1 cellular context compared by ENCODE assay signal in the genomic region with DNA sequence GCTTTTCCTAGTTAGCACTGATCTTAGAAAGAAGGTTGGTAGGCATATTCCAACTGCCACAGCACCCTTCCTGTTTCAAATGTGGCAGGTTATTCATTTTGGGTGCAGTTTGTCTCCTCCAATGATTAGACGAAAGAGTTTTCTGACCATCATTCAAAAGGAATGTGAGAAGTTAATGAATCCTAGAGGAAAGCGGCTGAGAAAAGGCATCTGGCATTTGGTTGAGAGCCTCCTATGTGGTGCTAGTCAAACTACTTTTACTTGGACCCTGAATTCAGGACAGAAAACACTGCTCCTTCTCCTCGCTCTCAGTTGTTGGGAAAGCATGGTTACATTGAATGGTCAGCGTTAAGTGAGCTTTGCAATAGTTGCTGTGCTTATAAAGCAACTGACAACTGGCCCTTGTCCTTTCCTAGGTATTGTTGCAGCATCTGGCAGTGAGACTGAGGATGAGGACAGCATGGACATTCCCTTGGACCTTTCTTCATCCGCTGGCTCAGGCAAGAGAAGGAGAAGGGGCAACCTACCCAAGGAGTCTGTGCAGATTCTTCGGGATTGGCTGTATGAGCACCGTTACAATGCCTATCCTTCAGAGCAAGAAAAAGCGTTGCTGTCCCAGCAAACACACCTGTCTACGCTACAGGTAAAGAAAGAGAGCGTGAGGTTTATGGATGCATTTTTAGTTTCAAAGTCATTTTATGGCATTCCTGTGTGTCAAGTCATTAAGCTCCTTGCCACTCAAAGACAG.
TF ChIP-seq lines count a peak whose summit lies in the region.

No MANE protein-coding gene starts in this region.

TF ChIP-seq in HepG2, 621 proteins besides CTCF, POLR2A, EP300 and RAD21 (continues in another document):
- TF ChIP-seq TBL1XR1 (IDR thresholded peaks at IDR 0.05; ENCODE audit: borderline replicate concordance, low read length, partially characterized antibody) (no peak), KLF15 (CRISPR knock-in tag; IDR thresholded peaks at IDR 0.05; ENCODE audit: borderline replicate concordance) (no peak), ZNF883 (CRISPR knock-in tag; IDR thresholded peaks at IDR 0.05; ENCODE audit: not compliant biosample characterization) (no peak), AGO2 (optimal IDR thresholded peaks at IDR 0.05; ENCODE audit: low read depth, low read length) (no peak), KMT2B (CRISPR knock-in tag; IDR thresholded peaks at IDR 0.05) (0 out of 2 replicates have a peak, but pooled peaks have one; percentile 37), NCOA5 (CRISPR knock-in tag; IDR thresholded peaks at IDR 0.05) (no peak), NKX3-1 (CRISPR knock-in tag; IDR thresholded peaks at IDR 0.05) (no peak), GTF2F1 (IDR thresholded peaks at IDR 0.05; ENCODE audit: low read length) (no peak), PHF5A (CRISPR knock-in tag; IDR thresholded peaks at IDR 0.05; ENCODE audit: low read depth, unreplicated experiment) (no peak), TCF12 (IDR thresholded peaks at IDR 0.05) (no peak), TCF12 (CRISPR knock-in tag; IDR thresholded peaks at IDR 0.05) (no peak), TAF1 (CRISPR knock-in tag; IDR thresholded peaks at IDR 0.05) (peak; percentile 24; the same call in 1 of the 2 replicates), ETV5 (CRISPR knock-in tag; IDR thresholded peaks at IDR 0.05; ENCODE audit: borderline replicate concordance) (no peak), TBX2 (CRISPR knock-in tag; IDR thresholded peaks at IDR 0.05; ENCODE audit: borderline replicate concordance) (0 out of 2 replicates have a peak, but pooled peaks have one; percentile 3), PTBP1 (IDR thresholded peaks at IDR 0.05; ENCODE audit: low read depth, low read length, poor library complexity, severe bottlenecking) (no peak), HMG20A (CRISPR knock-in tag; IDR thresholded peaks at IDR 0.05; ENCODE audit: borderline replicate concordance) (no peak), ZNF550 (CRISPR knock-in tag; IDR thresholded peaks at IDR 0.05; ENCODE audit: borderline replicate concordance) (no peak), ZSCAN22 (CRISPR knock-in tag; IDR thresholded peaks at IDR 0.05) (no peak), ZNF446 (CRISPR knock-in tag; IDR thresholded peaks at IDR 0.05) (no peak), HNRNPLL (IDR thresholded peaks at IDR 0.05; ENCODE audit: low read depth, low read length, poor library complexity, severe bottlenecking) (no peak), ZNF615 (CRISPR knock-in tag; IDR thresholded peaks at IDR 0.05; ENCODE audit: borderline replicate concordance) (no peak), RAD51 (IDR thresholded peaks at IDR 0.05; ENCODE audit: borderline replicate concordance) (no peak), KLF13 (CRISPR knock-in tag; IDR thresholded peaks at IDR 0.05) (no peak), TARDBP (CRISPR knock-in tag; IDR thresholded peaks at IDR 0.05) (no peak), SP1 (IDR thresholded peaks at IDR 0.05) (no peak), SP1 (CRISPR knock-in tag; IDR thresholded peaks at IDR 0.05) (no peak), ZNF850 (CRISPR knock-in tag; conservative IDR thresholded peaks at IDR 0.05) (no peak), RBM22 (optimal IDR thresholded peaks at IDR 0.05; ENCODE audit: low read length) (peak; percentile 93), ZBTB20 (CRISPR knock-in tag; IDR thresholded peaks at IDR 0.05; ENCODE audit: borderline replicate concordance, low read depth) (no peak)
- TF ChIP-seq, protein P1, sequence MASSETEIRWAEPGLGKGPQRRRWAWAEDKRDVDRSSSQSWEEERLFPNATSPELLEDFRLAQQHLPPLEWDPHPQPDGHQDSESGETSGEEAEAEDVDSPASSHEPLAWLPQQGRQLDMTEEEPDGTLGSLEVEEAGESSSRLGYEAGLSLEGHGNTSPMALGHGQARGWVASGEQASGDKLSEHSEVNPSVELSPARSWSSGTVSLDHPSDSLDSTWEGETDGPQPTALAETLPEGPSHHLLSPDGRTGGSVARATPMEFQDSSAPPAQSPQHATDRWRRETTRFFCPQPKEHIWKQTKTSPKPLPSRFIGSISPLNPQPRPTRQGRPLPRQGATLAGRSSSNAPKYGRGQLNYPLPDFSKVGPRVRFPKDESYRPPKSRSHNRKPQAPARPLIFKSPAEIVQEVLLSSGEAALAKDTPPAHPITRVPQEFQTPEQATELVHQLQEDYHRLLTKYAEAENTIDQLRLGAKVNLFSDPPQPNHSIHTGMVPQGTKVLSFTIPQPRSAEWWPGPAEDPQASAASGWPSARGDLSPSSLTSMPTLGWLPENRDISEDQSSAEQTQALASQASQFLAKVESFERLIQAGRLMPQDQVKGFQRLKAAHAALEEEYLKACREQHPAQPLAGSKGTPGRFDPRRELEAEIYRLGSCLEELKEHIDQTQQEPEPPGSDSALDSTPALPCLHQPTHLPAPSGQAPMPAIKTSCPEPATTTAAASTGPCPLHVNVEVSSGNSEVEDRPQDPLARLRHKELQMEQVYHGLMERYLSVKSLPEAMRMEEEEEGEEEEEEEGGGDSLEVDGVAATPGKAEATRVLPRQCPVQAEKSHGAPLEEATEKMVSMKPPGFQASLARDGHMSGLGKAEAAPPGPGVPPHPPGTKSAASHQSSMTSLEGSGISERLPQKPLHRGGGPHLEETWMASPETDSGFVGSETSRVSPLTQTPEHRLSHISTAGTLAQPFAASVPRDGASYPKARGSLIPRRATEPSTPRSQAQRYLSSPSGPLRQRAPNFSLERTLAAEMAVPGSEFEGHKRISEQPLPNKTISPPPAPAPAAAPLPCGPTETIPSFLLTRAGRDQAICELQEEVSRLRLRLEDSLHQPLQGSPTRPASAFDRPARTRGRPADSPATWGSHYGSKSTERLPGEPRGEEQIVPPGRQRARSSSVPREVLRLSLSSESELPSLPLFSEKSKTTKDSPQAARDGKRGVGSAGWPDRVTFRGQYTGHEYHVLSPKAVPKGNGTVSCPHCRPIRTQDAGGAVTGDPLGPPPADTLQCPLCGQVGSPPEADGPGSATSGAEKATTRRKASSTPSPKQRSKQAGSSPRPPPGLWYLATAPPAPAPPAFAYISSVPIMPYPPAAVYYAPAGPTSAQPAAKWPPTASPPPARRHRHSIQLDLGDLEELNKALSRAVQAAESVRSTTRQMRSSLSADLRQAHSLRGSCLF (CRISPR knock-in tag; IDR thresholded peaks at IDR 0.05; ENCODE audit: borderline replicate concordance): no peak
- TF ChIP-seq, protein P2, sequence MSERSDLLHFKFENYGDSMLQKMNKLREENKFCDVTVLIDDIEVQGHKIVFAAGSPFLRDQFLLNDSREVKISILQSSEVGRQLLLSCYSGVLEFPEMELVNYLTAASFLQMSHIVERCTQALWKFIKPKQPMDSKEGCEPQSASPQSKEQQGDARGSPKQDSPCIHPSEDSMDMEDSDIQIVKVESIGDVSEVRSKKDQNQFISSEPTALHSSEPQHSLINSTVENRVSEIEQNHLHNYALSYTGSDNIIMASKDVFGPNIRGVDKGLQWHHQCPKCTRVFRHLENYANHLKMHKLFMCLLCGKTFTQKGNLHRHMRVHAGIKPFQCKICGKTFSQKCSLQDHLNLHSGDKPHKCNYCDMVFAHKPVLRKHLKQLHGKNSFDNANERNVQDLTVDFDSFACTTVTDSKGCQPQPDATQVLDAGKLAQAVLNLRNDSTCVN (CRISPR knock-in tag; IDR thresholded peaks at IDR 0.05; ENCODE audit: borderline replicate concordance): 0 out of 2 replicates have a peak, but pooled peaks have one; percentile 41
- TF ChIP-seq, protein P3, sequence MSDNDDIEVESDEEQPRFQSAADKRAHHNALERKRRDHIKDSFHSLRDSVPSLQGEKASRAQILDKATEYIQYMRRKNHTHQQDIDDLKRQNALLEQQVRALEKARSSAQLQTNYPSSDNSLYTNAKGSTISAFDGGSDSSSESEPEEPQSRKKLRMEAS (IDR thresholded peaks at IDR 0.05): no peak
- TF ChIP-seq, protein P4, sequence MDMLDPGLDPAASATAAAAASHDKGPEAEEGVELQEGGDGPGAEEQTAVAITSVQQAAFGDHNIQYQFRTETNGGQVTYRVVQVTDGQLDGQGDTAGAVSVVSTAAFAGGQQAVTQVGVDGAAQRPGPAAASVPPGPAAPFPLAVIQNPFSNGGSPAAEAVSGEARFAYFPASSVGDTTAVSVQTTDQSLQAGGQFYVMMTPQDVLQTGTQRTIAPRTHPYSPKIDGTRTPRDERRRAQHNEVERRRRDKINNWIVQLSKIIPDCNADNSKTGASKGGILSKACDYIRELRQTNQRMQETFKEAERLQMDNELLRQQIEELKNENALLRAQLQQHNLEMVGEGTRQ (IDR thresholded peaks at IDR 0.05; ENCODE audit: low read depth, low read length): no peak
- TF ChIP-seq, protein P4 (CRISPR knock-in tag; IDR thresholded peaks at IDR 0.05; ENCODE audit: borderline replicate concordance): no peak
- TF ChIP-seq, protein P5, sequence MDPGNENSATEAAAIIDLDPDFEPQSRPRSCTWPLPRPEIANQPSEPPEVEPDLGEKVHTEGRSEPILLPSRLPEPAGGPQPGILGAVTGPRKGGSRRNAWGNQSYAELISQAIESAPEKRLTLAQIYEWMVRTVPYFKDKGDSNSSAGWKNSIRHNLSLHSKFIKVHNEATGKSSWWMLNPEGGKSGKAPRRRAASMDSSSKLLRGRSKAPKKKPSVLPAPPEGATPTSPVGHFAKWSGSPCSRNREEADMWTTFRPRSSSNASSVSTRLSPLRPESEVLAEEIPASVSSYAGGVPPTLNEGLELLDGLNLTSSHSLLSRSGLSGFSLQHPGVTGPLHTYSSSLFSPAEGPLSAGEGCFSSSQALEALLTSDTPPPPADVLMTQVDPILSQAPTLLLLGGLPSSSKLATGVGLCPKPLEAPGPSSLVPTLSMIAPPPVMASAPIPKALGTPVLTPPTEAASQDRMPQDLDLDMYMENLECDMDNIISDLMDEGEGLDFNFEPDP (CRISPR knock-in tag; conservative IDR thresholded peaks at IDR 0.05): 0 out of 2 replicates have a peak, but pooled peaks have one; percentile 55
- TF ChIP-seq, protein P6, sequence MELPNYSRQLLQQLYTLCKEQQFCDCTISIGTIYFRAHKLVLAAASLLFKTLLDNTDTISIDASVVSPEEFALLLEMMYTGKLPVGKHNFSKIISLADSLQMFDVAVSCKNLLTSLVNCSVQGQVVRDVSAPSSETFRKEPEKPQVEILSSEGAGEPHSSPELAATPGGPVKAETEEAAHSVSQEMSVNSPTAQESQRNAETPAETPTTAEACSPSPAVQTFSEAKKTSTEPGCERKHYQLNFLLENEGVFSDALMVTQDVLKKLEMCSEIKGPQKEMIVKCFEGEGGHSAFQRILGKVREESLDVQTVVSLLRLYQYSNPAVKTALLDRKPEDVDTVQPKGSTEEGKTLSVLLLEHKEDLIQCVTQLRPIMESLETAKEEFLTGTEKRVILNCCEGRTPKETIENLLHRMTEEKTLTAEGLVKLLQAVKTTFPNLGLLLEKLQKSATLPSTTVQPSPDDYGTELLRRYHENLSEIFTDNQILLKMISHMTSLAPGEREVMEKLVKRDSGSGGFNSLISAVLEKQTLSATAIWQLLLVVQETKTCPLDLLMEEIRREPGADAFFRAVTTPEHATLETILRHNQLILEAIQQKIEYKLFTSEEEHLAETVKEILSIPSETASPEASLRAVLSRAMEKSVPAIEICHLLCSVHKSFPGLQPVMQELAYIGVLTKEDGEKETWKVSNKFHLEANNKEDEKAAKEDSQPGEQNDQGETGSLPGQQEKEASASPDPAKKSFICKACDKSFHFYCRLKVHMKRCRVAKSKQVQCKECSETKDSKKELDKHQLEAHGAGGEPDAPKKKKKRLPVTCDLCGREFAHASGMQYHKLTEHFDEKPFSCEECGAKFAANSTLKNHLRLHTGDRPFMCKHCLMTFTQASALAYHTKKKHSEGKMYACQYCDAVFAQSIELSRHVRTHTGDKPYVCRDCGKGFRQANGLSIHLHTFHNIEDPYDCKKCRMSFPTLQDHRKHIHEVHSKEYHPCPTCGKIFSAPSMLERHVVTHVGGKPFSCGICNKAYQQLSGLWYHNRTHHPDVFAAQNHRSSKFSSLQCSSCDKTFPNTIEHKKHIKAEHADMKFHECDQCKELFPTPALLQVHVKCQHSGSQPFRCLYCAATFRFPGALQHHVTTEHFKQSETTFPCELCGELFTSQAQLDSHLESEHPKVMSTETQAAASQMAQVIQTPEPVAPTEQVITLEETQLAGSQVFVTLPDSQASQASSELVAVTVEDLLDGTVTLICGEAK (IDR thresholded peaks at IDR 0.05): no peak
- TF ChIP-seq, protein P6 (CRISPR knock-in tag; IDR thresholded peaks at IDR 0.05): no peak
- TF ChIP-seq, protein P7, sequence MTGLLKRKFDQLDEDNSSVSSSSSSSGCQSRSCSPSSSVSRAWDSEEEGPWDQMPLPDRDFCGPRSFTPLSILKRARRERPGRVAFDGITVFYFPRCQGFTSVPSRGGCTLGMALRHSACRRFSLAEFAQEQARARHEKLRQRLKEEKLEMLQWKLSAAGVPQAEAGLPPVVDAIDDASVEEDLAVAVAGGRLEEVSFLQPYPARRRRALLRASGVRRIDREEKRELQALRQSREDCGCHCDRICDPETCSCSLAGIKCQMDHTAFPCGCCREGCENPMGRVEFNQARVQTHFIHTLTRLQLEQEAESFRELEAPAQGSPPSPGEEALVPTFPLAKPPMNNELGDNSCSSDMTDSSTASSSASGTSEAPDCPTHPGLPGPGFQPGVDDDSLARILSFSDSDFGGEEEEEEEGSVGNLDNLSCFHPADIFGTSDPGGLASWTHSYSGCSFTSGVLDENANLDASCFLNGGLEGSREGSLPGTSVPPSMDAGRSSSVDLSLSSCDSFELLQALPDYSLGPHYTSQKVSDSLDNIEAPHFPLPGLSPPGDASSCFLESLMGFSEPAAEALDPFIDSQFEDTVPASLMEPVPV (CRISPR knock-in tag; IDR thresholded peaks at IDR 0.05): no peak
